In genomic region chr5:124907098-124907644, GRCh38 we compare ENCODE assay signal across 11 cellular contexts.
DNase-seq lines count a peak whose midpoint lies in the region; ATAC-seq and TF ChIP-seq lines count a peak whose summit lies in the region.
"Had no signal": no experiment of that assay in that cellular context is flagged by ENCODE, and none has a peak within 500 bp of the region (broad histone marks: within the 10 kb centered on the region; RNA-seq: fewer than 3 reads in every experiment).

No MANE protein-coding gene starts in this region.

- peaks cover 7 to 65% (median 25%) of the 10 kb centered on the region in 3 donors for H3K4me1 ChIP-seq in gastroesophageal sphincter
- H3K4me1 ChIP-seq in aorta (ENCODE audit: control insufficient read depth in 1 of 2, insufficient read depth in 2 of 2, low read length in 2 of 2), result peaks cover 0 to 3% of the 10 kb centered on the region in 2 donors

- TF ChIP-seq EP300 in gastroesophageal sphincter (IDR thresholded peaks at IDR 0.05), result no peak

- intact Hi-C loops in Right ventricle myocardium inferior (cut with DNase I), result loop anchor here (2.0 to 10.0 kb wide), 5 partner anchors 105 to 732 kb away; no protein-coding TSS in a partner anchor
- intact Hi-C loops in cardiac septum (cut with DNase I), result loop anchor here (2.0 to 10.0 kb wide), 6 partner anchors 40 to 372 kb away; no protein-coding TSS in a partner anchor
- intact Hi-C loops in aorta (cut with DNase I), result loop anchor here in 1 of 2 donors (5.0 to 10.0 kb wide), 3 partner anchors 162 to 575 kb away; partner anchors contain the start of gene ZNF608

- ATAC-seq in Right ventricle myocardium inferior, result peak; percentile 9
- ATAC-seq in gastroesophageal sphincter, result peak; percentile 38
- peak; percentile 33 for ATAC-seq in omental fat pad (ENCODE audit: low FRiP score)
- ATAC-seq in aorta (ENCODE audit: low FRiP score), result peak; percentile 48
- ATAC-seq: naive thymus-derived CD8-positive, alpha-beta T cell had no signal

- H3K9me3 ChIP-seq in gastroesophageal sphincter (no peaks in the 10 kb centered on the region), aorta (ENCODE audit: control insufficient read depth, low read length) (no peaks in the 10 kb centered on the region)

- H3K27ac ChIP-seq in gastroesophageal sphincter (peak overlapping the region; percentile 29 to 81 (median 79)), aorta (ENCODE audit: low read depth in 1 of 2, low read length in 2 of 2) (peak overlapping the region in 1 of 2 donors; percentile 64)

- TF ChIP-seq CTCF in gastroesophageal sphincter (IDR thresholded peaks at IDR 0.05) (no peak), omental fat pad (IDR thresholded peaks at IDR 0.05) (no peak)

- H3K27me3 ChIP-seq in gastroesophageal sphincter (no peaks in the 10 kb centered on the region), aorta (ENCODE audit: control insufficient read depth in 1 of 2, insufficient read depth in 2 of 2, low read length in 1 of 2) (no peaks in the 10 kb centered on the region)

- H3K4me3 ChIP-seq in gastroesophageal sphincter, result no peak overlapping the region
- no peak overlapping the region for H3K4me3 ChIP-seq in aorta (ENCODE audit: low read length in 2 of 2)

- H3K36me3 ChIP-seq in gastroesophageal sphincter (no peaks in the 10 kb centered on the region), aorta (ENCODE audit: control insufficient read depth in 1 of 2, insufficient read depth in 2 of 2, low read length in 1 of 2) (no peaks in the 10 kb centered on the region)

- TF ChIP-seq POLR2A in gastroesophageal sphincter (IDR thresholded peaks at IDR 0.05), result no peak

- 33 to 88% methylated on average over 3 to 12 of the region's 12 CpGs for WGBS in gastroesophageal sphincter (ENCODE audit: low coverage in 1 of 2), 2 donors
- 78 to 83% methylated on average over 12 of the region's 12 CpGs for WGBS in aorta, 2 donors

- DNase-seq in Right ventricle myocardium inferior (ENCODE audit: missing footprints), result no peak
- no peak for DNase-seq in cardiac septum (ENCODE audit: low spot score)
- DNase-seq in omental fat pad (ENCODE audit: low spot score), result no peak
- DNase-seq in aorta, result peak in 1 of 2 donors; percentile 59
- no peak for DNase-seq in GM19238 (ENCODE audit: insufficient read length, low spot score)
- DNase-seq in stimulated activated CD4-positive, alpha-beta T cell treated with anti-CD3 and anti-CD28 coated beads, Interleukin-4, amount 100 ng/mL, for 4 hours, result no peak
- no peak for DNase-seq in dedifferentiated amniotic fluid mesenchymal stem cell (ENCODE audit: extremely low spot score)
- DNase-seq: activated CD8-positive, alpha-beta memory T cell treated with anti-CD3 and anti-CD28 coated beads, Interleukin-2, amount 50 U/mL, for 4 hours; naive thymus-derived CD8-positive, alpha-beta T cell; stimulated activated naive CD4-positive, alpha-beta T cell had no signal
